In the genomic region with DNA sequence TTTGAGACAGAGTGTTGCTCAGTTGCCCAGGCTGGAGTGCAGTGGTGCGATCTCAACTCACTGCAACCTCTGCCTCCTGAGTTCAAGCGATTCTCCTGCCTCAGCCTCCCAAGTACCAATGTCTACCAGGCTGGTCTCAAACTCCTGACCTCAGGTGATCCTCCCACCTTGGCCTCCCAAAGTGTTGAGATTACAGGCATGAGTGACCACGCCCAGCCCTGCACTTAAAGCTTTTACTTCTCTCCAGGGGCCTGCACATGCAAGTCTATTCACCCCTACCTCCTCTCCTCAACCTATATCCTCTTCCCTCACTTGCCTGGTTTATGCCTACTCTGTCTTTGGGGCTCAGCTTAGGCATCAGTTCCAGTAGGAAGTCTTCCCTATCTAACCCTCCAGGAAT, we compare ENCODE assay signal across 3 cellular contexts. TPM values are rescaled to one million over a fixed set of nuclear protein-coding genes. Genes with fewer than 3 reads are reported as not detected.
"Had no signal": no experiment of that assay in that cellular context is flagged by ENCODE, and none has a peak within 500 bp of the region (broad histone marks: within the 10 kb centered on the region; RNA-seq: fewer than 3 reads in every experiment).

No MANE protein-coding gene starts in this region.

RNA-seq across cellular contexts. Expression of a gene that starts 39.8 kb away (rescaled TPM):
- total RNA-seq: epithelial cell of proximal tubule, fibroblast of lung, neural crest cell had no signal
- polyA plus RNA-seq: fibroblast of lung had no signal
